30 cellular contexts compared by ENCODE assay signal in the genomic region with DNA sequence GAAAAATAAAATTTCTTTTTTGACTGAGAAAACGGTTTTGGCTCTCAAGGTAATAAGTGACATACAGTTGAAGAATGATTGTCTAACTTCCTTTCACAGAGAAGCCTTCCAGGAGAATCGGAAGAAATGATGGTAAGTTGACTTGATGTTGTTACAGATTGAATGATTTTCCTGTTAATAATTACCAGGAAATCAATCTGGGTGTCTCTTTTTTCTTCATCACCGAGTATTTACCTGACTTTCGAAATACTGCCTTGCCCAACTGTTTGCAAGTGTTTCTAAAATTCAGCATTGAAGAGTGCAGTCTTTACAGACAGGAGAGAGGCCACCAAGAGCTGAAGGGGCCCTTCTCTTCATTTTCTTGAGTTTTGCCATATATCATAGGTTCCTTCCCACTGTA. TPM values are rescaled to one million over a fixed set of nuclear protein-coding genes. Genes with fewer than 3 reads are reported as not detected.
"Had no signal": no experiment of that assay in that cellular context is flagged by ENCODE, and none has a peak within 500 bp of the region (broad histone marks: within the 10 kb centered on the region; RNA-seq: fewer than 3 reads in every experiment).

No MANE protein-coding gene starts in this region.

- H3K4me1 ChIP-seq: colonic mucosa, lower lobe of right lung, neural progenitor cell, testis, transverse colon had no signal

- ATAC-seq: activated T-cell treated with anti-CD3 and anti-CD28 coated beads, Interleukin-2, amount 50 U/mL, for 72 hours; left cardiac atrium; naive thymus-derived CD8-positive, alpha-beta T cell; sciatic nerve; stimulated activated naive CD8-positive, alpha-beta T cell treated with anti-CD3 and anti-CD28 coated beads, Interleukin-15, Interleukin-2, amounts not matched to agents 100 U/mL and 50 U/mL, for 24 hours had no signal

- H3K9me3 ChIP-seq: colonic mucosa, lower lobe of right lung, testis, transverse colon had no signal

- H3K4me2 ChIP-seq: neural progenitor cell had no signal

- H3K36me3 ChIP-seq: colonic mucosa, lower lobe of right lung, neural progenitor cell, transverse colon had no signal

- H3K4me3 ChIP-seq: colonic mucosa, lower lobe of right lung, neural progenitor cell, skin epidermis, testis, transverse colon had no signal

- H3K27ac ChIP-seq: colonic mucosa, lower lobe of right lung, neural progenitor cell, skin epidermis, testis, transverse colon had no signal

- H3K9ac ChIP-seq: neural progenitor cell had no signal

- H2AFZ ChIP-seq: neural progenitor cell had no signal

- DNase-seq: activated CD4-positive, alpha-beta T cell treated with anti-CD3 and anti-CD28 coated beads for 4 hours; activated CD4-positive, alpha-beta T cell treated with anti-CD3 and anti-CD28 coated beads, Interleukin-2, amount 50 U/mL, for 4 hours; activated CD4-positive, CD25-positive, alpha-beta regulatory T cell; activated naive CD4-positive, alpha-beta T cell treated with Interleukin-2 at 50 U/mL for 16 hours; activated T-cell treated with anti-CD3 and anti-CD28 coated beads for 4 hours; activated T-cell treated with anti-CD3 and anti-CD28 coated beads, Interleukin-2, amount 50 U/mL, for 72 hours; anterior cingulate cortex; cerebellar nuclear complex; colonic mucosa; effector CD8-positive, alpha-beta T cell; erythroblast; hypothalamus; left cardiac atrium; lower lobe of right lung; mesenchymal stem cell; naive thymus-derived CD8-positive, alpha-beta T cell; occipital lobe; posterior cingulate gyrus; stimulated activated CD4-positive, alpha-beta T cell treated with anti-CD3 and anti-CD28 coated beads, Interleukin-12 subunit alpha, Interleukin-12 subunit beta, amount 100 ng/mL, for 4 hours; stimulated activated CD4-positive, alpha-beta T cell treated with anti-CD3 and anti-CD28 coated beads, Interleukin-4, amount 100 ng/mL, for 1 hour; stimulated activated naive CD8-positive, alpha-beta T cell treated with anti-CD3 and anti-CD28 coated beads, Interleukin-15, Interleukin-2, amounts not matched to agents 100 U/mL and 50 U/mL, for 24 hours; T-helper 1 cell; testis; transverse colon had no signal

- FAIRE-seq: endometrium, urothelium cell line had no signal

- H3K27me3 ChIP-seq: colonic mucosa, neural progenitor cell, testis had no signal

RNA-seq across cellular contexts. Expression of a gene that starts 4.0 kb away (rescaled TPM):
- total RNA-seq: activated T-cell treated with anti-CD3 and anti-CD28 coated beads, Interleukin-2, amount 50 U/mL, for 72 hours; dermis microvascular lymphatic vessel endothelial cell; left cardiac atrium; naive thymus-derived CD8-positive, alpha-beta T cell; sciatic nerve; transverse colon had no signal
- polyA plus RNA-seq: naive thymus-derived CD8-positive, alpha-beta T cell had no signal

RNA-seq across cellular contexts. Expression of a gene that starts 40.3 kb away (rescaled TPM):
- total RNA-seq: activated T-cell treated with anti-CD3 and anti-CD28 coated beads, Interleukin-2, amount 50 U/mL, for 72 hours; naive thymus-derived CD8-positive, alpha-beta T cell had no signal
- polyA plus RNA-seq: naive thymus-derived CD8-positive, alpha-beta T cell had no signal
